8 cellular contexts compared by ENCODE assay signal in the genomic region with DNA sequence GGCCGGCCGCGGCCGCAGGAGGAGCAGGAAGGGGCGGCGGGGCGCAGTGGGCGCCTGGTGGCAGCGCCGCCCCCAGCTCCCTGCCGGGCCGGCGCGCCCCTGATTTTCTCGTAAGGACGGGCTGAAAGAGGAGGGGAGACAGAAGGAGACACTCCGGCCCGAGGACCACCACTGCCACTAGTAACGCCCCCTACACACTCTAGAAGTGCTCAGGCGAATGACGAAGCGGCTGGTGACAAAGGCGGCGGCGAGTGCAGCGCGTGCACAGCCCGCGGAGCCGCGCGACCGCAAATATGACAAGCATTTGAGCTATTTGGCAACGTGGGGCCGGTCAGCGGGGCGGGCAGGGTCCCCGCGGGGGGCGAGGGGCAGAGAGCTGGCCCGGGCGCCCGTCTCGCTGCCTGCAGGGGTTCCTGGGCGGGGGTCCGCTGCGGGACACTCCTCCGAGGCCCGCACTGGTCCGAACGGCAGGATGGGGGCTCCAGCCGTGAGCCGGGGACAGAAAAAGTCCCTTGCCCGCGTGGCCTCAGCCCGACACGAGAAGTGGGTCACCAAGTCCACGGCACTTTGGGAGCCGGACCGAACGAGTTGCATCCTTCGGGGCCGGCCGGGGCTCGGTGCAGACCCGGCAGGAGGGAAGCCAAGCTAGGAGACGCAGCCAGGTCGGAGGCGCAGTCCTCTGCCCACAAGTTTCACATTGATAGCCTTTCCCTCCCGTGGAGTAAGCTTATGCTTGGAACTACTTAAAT. TPM values are rescaled to one million over a fixed set of nuclear protein-coding genes. Genes with fewer than 3 reads are reported as not detected.
A peak's percentile ranks its signal among the peaks of the same experiment; 100 is the strongest.
DNase-seq lines count a peak whose midpoint lies in the region; ATAC-seq and TF ChIP-seq lines count a peak whose summit lies in the region.

No MANE protein-coding gene starts in this region.

- no peaks in the 10 kb centered on the region for H3K27me3 ChIP-seq in lower lobe of right lung (ENCODE audit: low read depth)

- TF ChIP-seq CTCF in coronary artery (IDR thresholded peaks at IDR 0.05) (no peak), lower lobe of right lung (IDR thresholded peaks at IDR 0.05) (no peak)

- no peaks in the 10 kb centered on the region for H3K36me3 ChIP-seq in lower lobe of right lung

- intact Hi-C loops in lower lobe of right lung (cut with DNase I) = no loop called here

- peaks cover 46% of the 10 kb centered on the region for H3K4me1 ChIP-seq in lower lobe of right lung

- peak overlapping the region; percentile 93 to 100 for H3K27ac ChIP-seq in coronary artery
- peak overlapping the region; percentile 99 for H3K27ac ChIP-seq in lower lobe of right lung

- H3K9me3 ChIP-seq in lower lobe of right lung = no peaks in the 10 kb centered on the region

- in situ Hi-C loops in ACHN (cut with HindIII; ENCODE audit: low pct_ligation_motif_present, low pct_unique_long_range_greater_than_20kb, low sequenced_read_pairs) = no loop called here

- H3K4me3 ChIP-seq in coronary artery = peak overlapping the region; percentile 98
- peak overlapping the region; percentile 84 for H3K4me3 ChIP-seq in lower lobe of right lung

- DNase-seq in ACHN (peak; percentile 94), NCI-H510A (lab: John Stamatoyannopoulos, UW) (peak; percentile 62), coronary artery (ENCODE audit: low spot score) (peak; percentile 94), lower lobe of right lung (peak; percentile 91)
- peak; percentile 72 for DNase-seq in activated CD4-positive, alpha-beta T cell treated with anti-CD3 and anti-CD28 coated beads for 48 hours
- peak; percentile 78 for DNase-seq in stimulated activated CD8-positive, alpha-beta memory T cell treated with anti-CD3 and anti-CD28 coated beads, Interleukin-4, amount 100 ng/mL, for 48 hours

- ATAC-seq in GM18867 (IDR thresholded peaks at IDR 0.05; ENCODE audit: unreplicated experiment) = peak; percentile 37
- ATAC-seq in HG03097 (IDR thresholded peaks at IDR 0.05; ENCODE audit: low FRiP score, unreplicated experiment) = peak; percentile 24
- ATAC-seq in lower lobe of right lung = peak; percentile 79 to 85

RNA-seq across cellular contexts. Expression of gene SERTAD2, which starts 0.5 kb away (rescaled TPM):
- 20.1 TPM for total RNA-seq in lower lobe of right lung

Comparison
In these comparisons a context has a peak if more than half of its experiments do, and no peak if none do; other contexts are left out.
1. Peak in every context shown above with its lines: DNase-seq, ATAC-seq, H3K4me3 ChIP-seq and H3K27ac ChIP-seq.
2. ATAC-seq: peak in every context shown above with its lines; median percentile 82 in lower lobe of right lung; 37 in GM18867; 24 in HG03097.